Comparison of ENCODE assay signal across 1 cellular context in the genomic region with DNA sequence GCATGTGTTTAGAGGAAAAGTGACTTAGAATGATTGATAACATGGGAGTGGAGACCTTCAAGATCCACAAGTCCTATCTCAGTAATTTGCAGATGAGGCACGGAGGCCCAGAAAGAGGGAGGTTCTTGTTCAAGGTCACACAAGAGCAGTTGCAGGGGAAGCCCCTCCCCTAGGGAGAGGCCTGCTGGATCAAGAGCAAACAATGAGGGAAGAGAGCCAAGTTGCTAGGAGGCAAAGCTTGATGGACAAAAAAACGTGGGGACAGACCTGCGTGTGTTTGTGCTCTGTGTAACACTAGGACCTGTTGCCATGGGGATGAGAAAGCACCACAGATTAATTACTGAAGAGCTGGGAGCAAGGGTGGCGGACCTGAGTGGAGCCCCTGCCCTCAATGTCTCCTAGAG.
TF ChIP-seq lines count a peak whose summit lies in the region.

No MANE protein-coding gene starts in this region.

TF ChIP-seq in HepG2, 621 proteins besides CTCF, POLR2A, EP300 and RAD21 (continued from another document and continues in another):
- TF ChIP-seq ZBTB7B (CRISPR knock-in tag; IDR thresholded peaks at IDR 0.05) (0 out of 2 replicates have a peak, but pooled peaks have one; percentile 22), NBN (conservative IDR thresholded peaks at IDR 0.05) (no peak), FOXK1 (CRISPR knock-in tag; IDR thresholded peaks at IDR 0.05; ENCODE audit: borderline replicate concordance, low read depth) (0 out of 2 replicates have a peak, but pooled peaks have one; percentile 41), ZNF770 (CRISPR knock-in tag; IDR thresholded peaks at IDR 0.05) (peak; percentile 99), NFAT5 (CRISPR knock-in tag; IDR thresholded peaks at IDR 0.05) (no peak), ZSCAN12 (CRISPR knock-in tag; IDR thresholded peaks at IDR 0.05) (no peak), RELA (CRISPR knock-in tag; IDR thresholded peaks at IDR 0.05) (no peak), HMGXB3 (CRISPR knock-in tag; IDR thresholded peaks at IDR 0.05; ENCODE audit: borderline replicate concordance) (0 out of 2 replicates have a peak, but pooled peaks have one; percentile 11), ZNF550 (CRISPR knock-in tag; IDR thresholded peaks at IDR 0.05; ENCODE audit: borderline replicate concordance) (no peak), NR1H2 (CRISPR knock-in tag; IDR thresholded peaks at IDR 0.05; ENCODE audit: borderline replicate concordance, low read depth) (no peak), TRIM22 (IDR thresholded peaks at IDR 0.05) (no peak), SP5 (CRISPR knock-in tag; IDR thresholded peaks at IDR 0.05; ENCODE audit: borderline replicate concordance, low read depth) (peak; percentile 70), ZNF788 (CRISPR knock-in tag; IDR thresholded peaks at IDR 0.05; ENCODE audit: borderline replicate concordance) (no peak), GATAD1 (CRISPR knock-in tag; IDR thresholded peaks at IDR 0.05) (no peak), ZFX (CRISPR knock-in tag; IDR thresholded peaks at IDR 0.05; ENCODE audit: low read depth) (peak; percentile 65; the same call in 1 of the 2 replicates), KMT2A (CRISPR knock-in tag; IDR thresholded peaks at IDR 0.05) (no peak), MXD4 (CRISPR knock-in tag; IDR thresholded peaks at IDR 0.05) (0 out of 2 replicates have a peak, but pooled peaks have one; percentile 56), ZNF460 (CRISPR knock-in tag; IDR thresholded peaks at IDR 0.05; ENCODE audit: borderline replicate concordance) (no peak), SKI (IDR thresholded peaks at IDR 0.05; ENCODE audit: partially characterized antibody) (no peak), ATF5 (CRISPR knock-in tag; IDR thresholded peaks at IDR 0.05; ENCODE audit: low read depth) (no peak), BCL6 (CRISPR knock-in tag; IDR thresholded peaks at IDR 0.05) (peak; percentile 53), ZNF816 (CRISPR knock-in tag; IDR thresholded peaks at IDR 0.05; ENCODE audit: borderline replicate concordance) (no peak), CEBPB (IDR thresholded peaks at IDR 0.05; ENCODE audit: borderline replicate concordance, low read depth, low read length) (no peak)
- TF ChIP-seq, protein P1, sequence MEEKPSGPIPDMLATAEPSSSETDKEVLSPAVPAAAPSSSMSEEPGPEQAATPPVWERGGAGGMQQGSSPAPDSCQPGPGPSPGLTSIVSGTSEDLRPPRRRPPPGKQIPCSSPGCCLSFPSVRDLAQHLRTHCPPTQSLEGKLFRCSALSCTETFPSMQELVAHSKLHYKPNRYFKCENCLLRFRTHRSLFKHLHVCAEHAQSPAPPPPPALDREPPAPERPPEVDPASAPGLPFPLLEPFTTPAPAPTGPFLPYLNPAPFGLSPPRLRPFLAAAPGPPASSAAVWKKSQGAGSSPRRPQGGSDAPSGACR (CRISPR knock-in tag; IDR thresholded peaks at IDR 0.05) = no peak
- TF ChIP-seq, protein P2, sequence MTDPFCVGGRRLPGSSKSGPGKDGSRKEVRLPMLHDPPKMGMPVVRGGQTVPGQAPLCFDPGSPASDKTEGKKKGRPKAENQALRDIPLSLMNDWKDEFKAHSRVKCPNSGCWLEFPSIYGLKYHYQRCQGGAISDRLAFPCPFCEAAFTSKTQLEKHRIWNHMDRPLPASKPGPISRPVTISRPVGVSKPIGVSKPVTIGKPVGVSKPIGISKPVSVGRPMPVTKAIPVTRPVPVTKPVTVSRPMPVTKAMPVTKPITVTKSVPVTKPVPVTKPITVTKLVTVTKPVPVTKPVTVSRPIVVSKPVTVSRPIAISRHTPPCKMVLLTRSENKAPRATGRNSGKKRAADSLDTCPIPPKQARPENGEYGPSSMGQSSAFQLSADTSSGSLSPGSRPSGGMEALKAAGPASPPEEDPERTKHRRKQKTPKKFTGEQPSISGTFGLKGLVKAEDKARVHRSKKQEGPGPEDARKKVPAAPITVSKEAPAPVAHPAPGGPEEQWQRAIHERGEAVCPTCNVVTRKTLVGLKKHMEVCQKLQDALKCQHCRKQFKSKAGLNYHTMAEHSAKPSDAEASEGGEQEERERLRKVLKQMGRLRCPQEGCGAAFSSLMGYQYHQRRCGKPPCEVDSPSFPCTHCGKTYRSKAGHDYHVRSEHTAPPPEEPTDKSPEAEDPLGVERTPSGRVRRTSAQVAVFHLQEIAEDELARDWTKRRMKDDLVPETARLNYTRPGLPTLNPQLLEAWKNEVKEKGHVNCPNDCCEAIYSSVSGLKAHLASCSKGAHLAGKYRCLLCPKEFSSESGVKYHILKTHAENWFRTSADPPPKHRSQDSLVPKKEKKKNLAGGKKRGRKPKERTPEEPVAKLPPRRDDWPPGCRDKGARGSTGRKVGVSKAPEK (CRISPR knock-in tag; IDR thresholded peaks at IDR 0.05; ENCODE audit: borderline replicate concordance) = no peak
- TF ChIP-seq, protein P3, sequence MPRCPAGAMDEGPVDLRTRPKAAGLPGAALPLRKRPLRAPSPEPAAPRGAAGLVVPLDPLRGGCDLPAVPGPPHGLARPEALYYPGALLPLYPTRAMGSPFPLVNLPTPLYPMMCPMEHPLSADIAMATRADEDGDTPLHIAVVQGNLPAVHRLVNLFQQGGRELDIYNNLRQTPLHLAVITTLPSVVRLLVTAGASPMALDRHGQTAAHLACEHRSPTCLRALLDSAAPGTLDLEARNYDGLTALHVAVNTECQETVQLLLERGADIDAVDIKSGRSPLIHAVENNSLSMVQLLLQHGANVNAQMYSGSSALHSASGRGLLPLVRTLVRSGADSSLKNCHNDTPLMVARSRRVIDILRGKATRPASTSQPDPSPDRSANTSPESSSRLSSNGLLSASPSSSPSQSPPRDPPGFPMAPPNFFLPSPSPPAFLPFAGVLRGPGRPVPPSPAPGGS (CRISPR knock-in tag; IDR thresholded peaks at IDR 0.05) = no peak
- TF ChIP-seq, protein P4, sequence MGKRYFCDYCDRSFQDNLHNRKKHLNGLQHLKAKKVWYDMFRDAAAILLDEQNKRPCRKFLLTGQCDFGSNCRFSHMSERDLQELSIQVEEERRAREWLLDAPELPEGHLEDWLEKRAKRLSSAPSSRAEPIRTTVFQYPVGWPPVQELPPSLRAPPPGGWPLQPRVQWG (CRISPR knock-in tag; IDR thresholded peaks at IDR 0.05; ENCODE audit: borderline replicate concordance, low read depth) = no peak
- TF ChIP-seq, protein P5, sequence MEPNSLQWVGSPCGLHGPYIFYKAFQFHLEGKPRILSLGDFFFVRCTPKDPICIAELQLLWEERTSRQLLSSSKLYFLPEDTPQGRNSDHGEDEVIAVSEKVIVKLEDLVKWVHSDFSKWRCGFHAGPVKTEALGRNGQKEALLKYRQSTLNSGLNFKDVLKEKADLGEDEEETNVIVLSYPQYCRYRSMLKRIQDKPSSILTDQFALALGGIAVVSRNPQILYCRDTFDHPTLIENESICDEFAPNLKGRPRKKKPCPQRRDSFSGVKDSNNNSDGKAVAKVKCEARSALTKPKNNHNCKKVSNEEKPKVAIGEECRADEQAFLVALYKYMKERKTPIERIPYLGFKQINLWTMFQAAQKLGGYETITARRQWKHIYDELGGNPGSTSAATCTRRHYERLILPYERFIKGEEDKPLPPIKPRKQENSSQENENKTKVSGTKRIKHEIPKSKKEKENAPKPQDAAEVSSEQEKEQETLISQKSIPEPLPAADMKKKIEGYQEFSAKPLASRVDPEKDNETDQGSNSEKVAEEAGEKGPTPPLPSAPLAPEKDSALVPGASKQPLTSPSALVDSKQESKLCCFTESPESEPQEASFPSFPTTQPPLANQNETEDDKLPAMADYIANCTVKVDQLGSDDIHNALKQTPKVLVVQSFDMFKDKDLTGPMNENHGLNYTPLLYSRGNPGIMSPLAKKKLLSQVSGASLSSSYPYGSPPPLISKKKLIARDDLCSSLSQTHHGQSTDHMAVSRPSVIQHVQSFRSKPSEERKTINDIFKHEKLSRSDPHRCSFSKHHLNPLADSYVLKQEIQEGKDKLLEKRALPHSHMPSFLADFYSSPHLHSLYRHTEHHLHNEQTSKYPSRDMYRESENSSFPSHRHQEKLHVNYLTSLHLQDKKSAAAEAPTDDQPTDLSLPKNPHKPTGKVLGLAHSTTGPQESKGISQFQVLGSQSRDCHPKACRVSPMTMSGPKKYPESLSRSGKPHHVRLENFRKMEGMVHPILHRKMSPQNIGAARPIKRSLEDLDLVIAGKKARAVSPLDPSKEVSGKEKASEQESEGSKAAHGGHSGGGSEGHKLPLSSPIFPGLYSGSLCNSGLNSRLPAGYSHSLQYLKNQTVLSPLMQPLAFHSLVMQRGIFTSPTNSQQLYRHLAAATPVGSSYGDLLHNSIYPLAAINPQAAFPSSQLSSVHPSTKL (CRISPR knock-in tag; IDR thresholded peaks at IDR 0.05) = peak; percentile 74
